In genomic region chr1:88179943-88180342, GRCh38 we compare ENCODE assay signal across 12 cellular contexts.
DNase-seq lines count a peak whose midpoint lies in the region; TF ChIP-seq lines count a peak whose summit lies in the region.
"Had no signal": no experiment of that assay in that cellular context is flagged by ENCODE, and none has a peak within 500 bp of the region (broad histone marks: within the 10 kb centered on the region; RNA-seq: fewer than 3 reads in every experiment).

No MANE protein-coding gene starts in this region.

- H3K14ac ChIP-seq in mesenchymal stem cell (ENCODE audit: low read length in 2 of 2), result no peak overlapping the region

- H4K91ac ChIP-seq in mesenchymal stem cell (ENCODE audit: low read length), result no peak overlapping the region

- no peaks in the 10 kb centered on the region for H3F3A ChIP-seq in GM23248 (ENCODE audit: insufficient read depth)

- no peaks in the 10 kb centered on the region for H3K9me2 ChIP-seq in GM23248 (ENCODE audit: insufficient read depth)

- H4K20me1 ChIP-seq in GM23248 (ENCODE audit: insufficient read depth), result no peaks in the 10 kb centered on the region

- no peaks in the 10 kb centered on the region for H3K79me2 ChIP-seq in GM23248 (ENCODE audit: insufficient read depth)

- no peak overlapping the region for H4K8ac ChIP-seq in mesenchymal stem cell (ENCODE audit: low read length)

- H2AFZ ChIP-seq in GM23248, result peak overlapping the region; percentile 73
- H2AFZ ChIP-seq in mesenchymal stem cell (ENCODE audit: low read depth, low read length), result no peak overlapping the region

- H3K79me1 ChIP-seq in mesenchymal stem cell (replicated peaks; ENCODE audit: low read length, poor library complexity, severe bottlenecking), result no peaks in the 10 kb centered on the region

- no peak overlapping the region for H3K4me2 ChIP-seq in GM23248 (ENCODE audit: unreplicated experiment)
- no peak overlapping the region for H3K4me2 ChIP-seq in mesenchymal stem cell (ENCODE audit: low read length, poor library complexity, severe bottlenecking)

- no peak overlapping the region for H2AK5ac ChIP-seq in mesenchymal stem cell (ENCODE audit: low read length, severe bottlenecking)

- no peak overlapping the region for H3K18ac ChIP-seq in mesenchymal stem cell (ENCODE audit: low read depth in 1 of 2, low read length in 2 of 2)

- DNase-seq in D341Med (ENCODE audit: low spot score) (peak; percentile 15), GM23248 (no peak), SK-N-DZ (ENCODE audit: low spot score) (peak; percentile 88), mesenchymal stem cell (no peak), NCI-H446 (lab: John Stamatoyannopoulos, UW) (no peak), GM13977 (ENCODE audit: low spot score) (no peak), NCI-H1694 treated with DMSO at 0.1 percent for 48 hours (lab: John Stamatoyannopoulos, UW) (no peak)
- DNase-seq: DMS79 had no signal

- H3K9ac ChIP-seq in GM23248 (no peak overlapping the region), mesenchymal stem cell (ENCODE audit: low read length) (peak overlapping the region; percentile 12)

- H3K36me3 ChIP-seq in GM23248 (ENCODE audit: low read depth), result no peaks in the 10 kb centered on the region
- H3K36me3 ChIP-seq in mesenchymal stem cell (ENCODE audit: control insufficient read depth in 1 of 2, insufficient read depth in 2 of 2, low read depth in 1 of 2, low read length in 2 of 2), result no peaks in the 10 kb centered on the region
- H3K36me3 ChIP-seq: BE2C had no signal

- H3K27me3 ChIP-seq in GM23248 (replicated peaks; ENCODE audit: insufficient read depth), result no peaks in the 10 kb centered on the region
- peaks cover 0 to 8% of the 10 kb centered on the region in 2 experiments for H3K27me3 ChIP-seq in mesenchymal stem cell (ENCODE audit: control insufficient read depth in 1 of 2, insufficient read depth in 1 of 2, low read length in 2 of 2)
- H3K27me3 ChIP-seq: BE2C had no signal

- H3K23ac ChIP-seq in mesenchymal stem cell (ENCODE audit: low read length in 2 of 2), result no peak overlapping the region

- H2BK5ac ChIP-seq in mesenchymal stem cell (ENCODE audit: low read depth, low read length, poor library complexity, severe bottlenecking), result no peak overlapping the region

- no peak overlapping the region for H3K4ac ChIP-seq in mesenchymal stem cell (ENCODE audit: low read depth in 1 of 2, low read length in 2 of 2)

- H3K4me3 ChIP-seq in GM23248, result no peak overlapping the region
- no peak overlapping the region for H3K4me3 ChIP-seq in mesenchymal stem cell (ENCODE audit: insufficient read depth in 1 of 2, low read depth in 1 of 2, low read length in 2 of 2)
- H3K4me3 ChIP-seq: A549, GM12878 had no signal

- H2BK12ac ChIP-seq in mesenchymal stem cell (ENCODE audit: low read length in 2 of 2), result no peak overlapping the region

- TF ChIP-seq CTCF in GM13977 (IDR thresholded peaks at IDR 0.05; ENCODE audit: extremely low read depth, insufficient read depth, missing control alignments), result no peak

- H3K4me1 ChIP-seq in GM23248 (ENCODE audit: insufficient read depth), result no peaks in the 10 kb centered on the region
- peaks cover 2% of the 10 kb centered on the region for H3K4me1 ChIP-seq in mesenchymal stem cell (ENCODE audit: control insufficient read depth, insufficient read depth, low read depth, low read length)

- no peak overlapping the region for H2BK15ac ChIP-seq in mesenchymal stem cell (ENCODE audit: low read depth, poor library complexity, severe bottlenecking)

- WGBS in GM23248 (ENCODE audit: low coverage in 1 of 2, low lambda C conversion rate in 2 of 2, missing lambda C conversion rate in 2 of 2), 2 experiments, result 77 to 84% methylated on average over 5 of the region's 5 CpGs
- 96% methylated on average over 3 of the region's 5 CpGs for WGBS in mesenchymal stem cell

- H3K9me3 ChIP-seq in GM23248 (ENCODE audit: low read depth), result no peaks in the 10 kb centered on the region
- H3K9me3 ChIP-seq in mesenchymal stem cell (ENCODE audit: control insufficient read depth, low read length), result no peaks in the 10 kb centered on the region
- H3K9me3 ChIP-seq: A549, BE2C had no signal

- H2BK120ac ChIP-seq in mesenchymal stem cell (ENCODE audit: low read depth, low read length), result no peak overlapping the region

- in situ Hi-C loops in GM23248 (cut with MboI) (no loop called here), GM13977 (cut with MboI; ENCODE audit: low pct_unique_long_range_greater_than_20kb, low sequenced_read_pairs, unreplicated experiment) (loop anchor here (25.0 kb wide), 1 partner anchor 407 kb away; no protein-coding TSS in a partner anchor)

- H3K27ac ChIP-seq in GM23248 (no peak overlapping the region), mesenchymal stem cell (ENCODE audit: low read length, poor library complexity, severe bottlenecking) (no peak overlapping the region)
- H3K27ac ChIP-seq: A549, C4-2B had no signal

Comparison
In these comparisons a context has a peak if more than half of its experiments do, and no peak if none do; other contexts are left out.
1. DNase-seq: peak in D341Med (single experiment) and SK-N-DZ (single experiment); none in GM23248 (single experiment), mesenchymal stem cell (single experiment), NCI-H446 (0 of 2), GM13977 (single experiment) and NCI-H1694 treated with DMSO at 0.1 percent for 48 hours (single experiment).